ENCODE assay signal across 9 cellular contexts in the genomic region with DNA sequence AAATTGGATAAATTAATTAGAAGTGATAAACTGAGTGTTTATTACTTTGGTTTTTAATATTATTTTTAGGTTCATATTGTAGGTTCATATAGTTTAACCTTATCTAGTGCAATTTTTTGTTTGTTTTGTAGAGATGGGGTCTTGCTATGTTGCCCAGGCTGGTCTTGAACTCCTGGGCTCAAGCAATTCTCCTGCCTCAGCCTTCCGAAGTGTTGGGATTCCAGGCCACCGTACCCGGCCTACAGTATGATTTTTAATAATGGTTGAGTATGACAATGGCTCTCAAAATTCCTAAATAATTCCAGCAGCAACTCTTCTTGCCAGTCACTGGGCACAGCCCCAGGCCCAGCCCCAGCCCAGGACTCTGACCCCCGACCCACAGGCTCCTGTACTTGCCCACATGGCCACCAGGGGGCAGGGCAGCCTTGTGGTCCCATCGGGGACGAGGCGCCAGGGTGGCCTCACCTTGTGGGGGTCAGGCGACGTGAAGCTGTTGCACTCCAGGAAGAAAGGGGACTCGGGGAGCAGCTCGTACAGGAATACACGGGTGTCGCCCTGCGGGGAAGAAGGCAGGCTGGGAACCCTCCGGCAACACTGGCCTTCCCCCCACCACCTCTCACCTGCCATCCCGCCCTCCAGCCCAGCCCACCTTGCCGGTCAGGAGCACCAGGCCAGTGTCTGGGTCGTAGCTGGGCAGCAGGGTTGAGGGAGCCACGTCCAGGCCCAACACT. TPM values are rescaled to one million over a fixed set of nuclear protein-coding genes. Genes with fewer than 3 reads are reported as not detected.
DNase-seq lines count a peak whose midpoint lies in the region; ATAC-seq, FAIRE-seq and TF ChIP-seq lines count a peak whose summit lies in the region.
"Had no signal": no experiment of that assay in that cellular context is flagged by ENCODE, and none has a peak within 500 bp of the region (broad histone marks: within the 10 kb centered on the region; RNA-seq: fewer than 3 reads in every experiment).

No MANE protein-coding gene starts in this region.

- no peaks in the 10 kb centered on the region for H3K4me1 ChIP-seq in astrocyte (ENCODE audit: insufficient read depth, low read length)

- FAIRE-seq in astrocyte (lab: Jason Lieb, UNC) = no peak
- FAIRE-seq: endometrium had no signal

- H3K9me3 Mint-ChIP-seq in astrocyte (ENCODE audit: unreplicated experiment) = no peaks in the 10 kb centered on the region

- DNase-seq in NCI-H345 (lab: John Stamatoyannopoulos, UW) (peak; percentile 14), NCI-H345 treated with DMSO at 0.1 percent for 48 hours (lab: John Stamatoyannopoulos, UW; ENCODE audit: unreplicated experiment) (no peak), T-helper 2 cell (peak; percentile 37 to 58 (median 49)), astrocyte (ENCODE audit: low read depth) (no peak), islet precursor cell (peak; percentile 83), A172 (ENCODE audit: low spot score) (no peak)
- peak; percentile 45 to 68 for DNase-seq in stimulated activated CD4-positive, alpha-beta T cell treated with anti-CD3 and anti-CD28 coated beads, Interleukin-4, amount 100 ng/mL, for 4 hours

- no peaks in the 10 kb centered on the region for H3K9me3 ChIP-seq in astrocyte (ENCODE audit: insufficient read depth, low read depth, low read length)

- H3K79me2 ChIP-seq in astrocyte (ENCODE audit: insufficient read depth, low read length) = no peaks in the 10 kb centered on the region

- H3K9ac ChIP-seq in astrocyte (ENCODE audit: low read length) = no peak overlapping the region

- H3K36me3 Mint-ChIP-seq in astrocyte (ENCODE audit: low read depth, unreplicated experiment) = no peaks in the 10 kb centered on the region

- H2AFZ ChIP-seq in astrocyte (ENCODE audit: low read depth, low read length) = no peak overlapping the region

- no peak overlapping the region for H3K27ac Mint-ChIP-seq in astrocyte (ENCODE audit: unreplicated experiment)

- H4K20me1 ChIP-seq in astrocyte (ENCODE audit: insufficient read depth, low read length) = no peaks in the 10 kb centered on the region

- no peak overlapping the region for H3K4me3 Mint-ChIP-seq in astrocyte (ENCODE audit: unreplicated experiment)

- no peaks in the 10 kb centered on the region for H3K27me3 Mint-ChIP-seq in astrocyte (ENCODE audit: low read depth, unreplicated experiment)

- H3K4me1 Mint-ChIP-seq in astrocyte (ENCODE audit: low read depth, unreplicated experiment) = no peaks in the 10 kb centered on the region

- H3K4me2 ChIP-seq in astrocyte (ENCODE audit: low read length) = no peak overlapping the region

- no peak for ATAC-seq in HG03135 (IDR thresholded peaks at IDR 0.05; ENCODE audit: unreplicated experiment)

- no peaks in the 10 kb centered on the region for H3K27me3 ChIP-seq in astrocyte (ENCODE audit: insufficient read depth, low read length)

- TF ChIP-seq CTCF in astrocyte (IDR thresholded peaks at IDR 0.05; ENCODE audit: insufficient read depth, low read depth, low read length) = peak; percentile 64

- no peaks in the 10 kb centered on the region for H3K36me3 ChIP-seq in astrocyte (ENCODE audit: insufficient read depth, low read length)

- H3K27ac ChIP-seq in astrocyte (ENCODE audit: low read depth, low read length) = no peak overlapping the region

- H3K4me3 ChIP-seq in astrocyte (ENCODE audit: insufficient read depth, low read depth, low read length) = no peak overlapping the region

RNA-seq across cellular contexts. Expression of a gene that starts 7.9 kb away (rescaled TPM):
- 50.7 and 51.9 TPM in 2 replicates for total RNA-seq in astrocyte
- total RNA-seq in A172 (2014; rRNA removed; shearing (Covaris generic)) = 46.8 and 116 TPM in 2 replicates

RNA-seq across cellular contexts. Expression of a gene that starts 12.7 kb away (rescaled TPM):
- 32.0 and 38.7 TPM in 2 replicates for total RNA-seq in astrocyte
- 87.4 and 100 TPM in 2 replicates for total RNA-seq in A172 (2014; rRNA removed; shearing (Covaris generic))

RNA-seq across cellular contexts. Expression of a gene that starts 43.1 kb away (rescaled TPM):
- total RNA-seq in astrocyte = 16.5 and 18.9 TPM in 2 replicates
- 3.2 and 5.7 TPM in 2 replicates for total RNA-seq in A172 (2014; rRNA removed; shearing (Covaris generic))

RNA-seq across cellular contexts. Expression of a gene that starts 57.4 kb away (rescaled TPM):
- 25.0 and 26.4 TPM in 2 replicates for total RNA-seq in astrocyte
- total RNA-seq in A172 (2014; rRNA removed; shearing (Covaris generic)) = 16.5 and 21.0 TPM in 2 replicates

Comparison
In these comparisons a context has a peak if more than half of its experiments do, and no peak if none do; other contexts are left out.
1. DNase-seq: peak in NCI-H345 (single experiment), T-helper 2 cell (5 of 5), islet precursor cell (single experiment) and stimulated activated CD4-positive, alpha-beta T cell treated with anti-CD3 and anti-CD28 coated beads, Interleukin-4, amount 100 ng/mL, for 4 hours (2 of 2); none in NCI-H345 treated with DMSO at 0.1 percent for 48 hours (single experiment), astrocyte (single experiment) and A172 (single experiment).